ENCODE assay signal across 12 cellular contexts in the genomic region with DNA sequence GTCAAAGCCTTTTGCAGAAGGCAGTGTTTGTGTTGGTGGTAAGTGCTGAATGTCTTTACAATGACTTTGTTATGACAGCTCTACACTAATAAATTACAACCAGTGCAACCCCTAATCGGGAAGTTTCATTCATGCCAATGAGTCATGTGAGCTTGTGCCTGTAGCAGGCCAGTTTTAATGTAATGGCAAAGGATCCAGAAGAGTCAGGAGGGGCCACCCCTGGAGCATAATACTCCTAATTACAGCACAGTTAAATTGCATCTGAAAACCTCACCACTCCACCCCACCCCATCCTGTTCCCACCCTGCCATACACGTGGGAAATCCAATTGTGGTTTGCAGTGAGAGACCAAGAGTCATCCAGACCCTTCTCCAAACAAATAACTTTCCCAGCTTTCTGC.
DNase-seq lines count a peak whose midpoint lies in the region; ATAC-seq and TF ChIP-seq lines count a peak whose summit lies in the region.
"Had no signal": no experiment of that assay in that cellular context is flagged by ENCODE, and none has a peak within 500 bp of the region (broad histone marks: within the 10 kb centered on the region; RNA-seq: fewer than 3 reads in every experiment).

No MANE protein-coding gene starts in this region.

- H3K36me3 Mint-ChIP-seq in activated T-helper 17 cell treated with anti-CD3 and anti-CD28 coated beads, Interleukin-2, amount 50 U/mL, for 72 hours (ENCODE audit: low read depth) = no peaks in the 10 kb centered on the region
- H3K36me3 Mint-ChIP-seq in effector memory CD8-positive, alpha-beta T cell (ENCODE audit: insufficient read depth) = no peaks in the 10 kb centered on the region

- H3K27ac ChIP-seq in epithelial cell of prostate = no peak overlapping the region
- peak overlapping the region in 1 of 5 donors; percentile 37 for H3K27ac ChIP-seq in stomach

- 12 to 28% (median 21%) methylated on average over 2 of the region's 2 CpGs for WGBS in stomach, 5 donors

- H3K27ac Mint-ChIP-seq in activated T-helper 17 cell treated with anti-CD3 and anti-CD28 coated beads, Interleukin-2, amount 50 U/mL, for 72 hours = no peak overlapping the region
- no peak overlapping the region for H3K27ac Mint-ChIP-seq in effector memory CD8-positive, alpha-beta T cell

- TF ChIP-seq POLR2A in stomach (IDR thresholded peaks at IDR 0.05) = no peak

- H3K4me3 ChIP-seq in skeletal muscle cell (ENCODE audit: low read depth, low read length) (no peak overlapping the region), stomach (no peak overlapping the region)
- H3K4me3 ChIP-seq: adrenal gland had no signal

- no peak for ATAC-seq in HG03139 (IDR thresholded peaks at IDR 0.05; ENCODE audit: unreplicated experiment)
- ATAC-seq in activated T-helper 17 cell treated with anti-CD3 and anti-CD28 coated beads, Interleukin-2, amount 50 U/mL, for 72 hours (replicated peaks) = no peak
- no peak for ATAC-seq in effector memory CD8-positive, alpha-beta T cell (replicated peaks)

- no peaks in the 10 kb centered on the region for H3K36me3 ChIP-seq in stomach
- H3K36me3 ChIP-seq: adrenal gland had no signal

- peaks cover 4% of the 10 kb centered on the region for H3K4me1 Mint-ChIP-seq in activated T-helper 17 cell treated with anti-CD3 and anti-CD28 coated beads, Interleukin-2, amount 50 U/mL, for 72 hours
- no peaks in the 10 kb centered on the region for H3K4me1 Mint-ChIP-seq in effector memory CD8-positive, alpha-beta T cell (ENCODE audit: low read depth in 2 of 2)

- no peak for TF ChIP-seq EP300 in stomach (IDR thresholded peaks at IDR 0.05)

- H3K4me1 ChIP-seq in stomach = peaks cover 3 to 24% (median 14%) of the 10 kb centered on the region in 4 donors

- intact Hi-C loops in stomach (cut with DNase I; ENCODE audit: low total_unique reads) = no loop called here

- no peaks in the 10 kb centered on the region for H3K27me3 Mint-ChIP-seq in activated T-helper 17 cell treated with anti-CD3 and anti-CD28 coated beads, Interleukin-2, amount 50 U/mL, for 72 hours
- H3K27me3 Mint-ChIP-seq in effector memory CD8-positive, alpha-beta T cell = no peaks in the 10 kb centered on the region

- no peaks in the 10 kb centered on the region for H3K9me3 ChIP-seq in stomach
- H3K9me3 ChIP-seq: adrenal gland had no signal

- DNase-seq in HS-27A (ENCODE audit: low read depth) (peak; percentile 3), NCI-H510A (lab: John Stamatoyannopoulos, UW) (peak; percentile 62), epithelial cell of prostate (ENCODE audit: low read depth, low spot score) (peak; percentile 48), skeletal muscle cell (ENCODE audit: low read depth) (peak; percentile 43), stomach (no peak)
- no peak for DNase-seq in effector memory CD8-positive, alpha-beta T cell
- DNase-seq: KBM-7; posterior cingulate gyrus; stimulated activated naive CD4-positive, alpha-beta T cell had no signal

- peaks cover 10% of the 10 kb centered on the region for H3K9me3 Mint-ChIP-seq in activated T-helper 17 cell treated with anti-CD3 and anti-CD28 coated beads, Interleukin-2, amount 50 U/mL, for 72 hours
- H3K9me3 Mint-ChIP-seq in effector memory CD8-positive, alpha-beta T cell = peaks cover 8 to 16% of the 10 kb centered on the region in 2 donors

- H3K4me3 Mint-ChIP-seq in activated T-helper 17 cell treated with anti-CD3 and anti-CD28 coated beads, Interleukin-2, amount 50 U/mL, for 72 hours = no peak overlapping the region
- H3K4me3 Mint-ChIP-seq in effector memory CD8-positive, alpha-beta T cell = no peak overlapping the region

- H3K27me3 ChIP-seq in stomach = no peaks in the 10 kb centered on the region
- H3K27me3 ChIP-seq: adrenal gland had no signal

- TF ChIP-seq CTCF in stomach (IDR thresholded peaks at IDR 0.05) = no peak

Comparison
In these comparisons a context has a peak if more than half of its experiments do, and no peak if none do; other contexts are left out.
1. DNase-seq: peak in HS-27A (single experiment), NCI-H510A (single experiment), epithelial cell of prostate (single experiment) and skeletal muscle cell (single experiment); none in stomach (single experiment) and effector memory CD8-positive, alpha-beta T cell (0 of 3).